10 cellular contexts compared by ENCODE assay signal in the genomic region with DNA sequence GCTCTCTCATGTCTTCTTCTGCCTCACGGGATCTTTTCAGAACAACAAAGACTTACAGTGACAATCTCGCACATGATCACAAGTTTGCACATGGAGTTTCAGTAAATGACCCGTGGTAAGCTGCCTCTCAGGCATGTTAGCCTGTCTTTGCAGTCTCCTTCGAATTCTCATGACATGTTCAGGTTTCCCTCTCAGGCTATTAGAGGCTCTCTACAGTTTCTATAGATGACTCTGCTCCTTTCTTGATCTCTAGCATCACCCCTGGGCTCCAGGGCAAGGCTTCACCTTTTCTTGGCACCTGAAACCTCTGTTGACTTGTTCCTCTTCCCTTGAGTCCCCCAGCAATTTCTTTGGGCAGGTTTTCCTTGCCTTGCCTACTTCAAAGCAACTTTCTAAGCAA. TPM values are rescaled to one million over a fixed set of nuclear protein-coding genes. Genes with fewer than 3 reads are reported as not detected.
"Had no signal": no experiment of that assay in that cellular context is flagged by ENCODE, and none has a peak within 500 bp of the region (broad histone marks: within the 10 kb centered on the region; RNA-seq: fewer than 3 reads in every experiment).

No MANE protein-coding gene starts in this region.

- H3K27ac Mint-ChIP-seq: H9 had no signal

- H3K27ac ChIP-seq: KMS-11 had no signal

- H3K9me3 Mint-ChIP-seq: H9 had no signal

- H3K4me2 ChIP-seq: KMS-11 had no signal

- H3K4me3 Mint-ChIP-seq: H9 had no signal

- H3K9ac ChIP-seq: KMS-11 had no signal

- ATAC-seq: K562 had no signal

- H3K4me3 ChIP-seq: K562 had no signal

- FAIRE-seq: H54, HTR-8/SVneo, K562 had no signal

- DNase-seq: GOT3, H9, HCEC 1CT, IMR-90, Karpas-422 had no signal

RNA-seq across cellular contexts. Expression of gene MPP4, which starts 23.0 kb away (rescaled TPM):
- total RNA-seq: H9, HT-29, K562 had no signal
